In the genomic region with DNA sequence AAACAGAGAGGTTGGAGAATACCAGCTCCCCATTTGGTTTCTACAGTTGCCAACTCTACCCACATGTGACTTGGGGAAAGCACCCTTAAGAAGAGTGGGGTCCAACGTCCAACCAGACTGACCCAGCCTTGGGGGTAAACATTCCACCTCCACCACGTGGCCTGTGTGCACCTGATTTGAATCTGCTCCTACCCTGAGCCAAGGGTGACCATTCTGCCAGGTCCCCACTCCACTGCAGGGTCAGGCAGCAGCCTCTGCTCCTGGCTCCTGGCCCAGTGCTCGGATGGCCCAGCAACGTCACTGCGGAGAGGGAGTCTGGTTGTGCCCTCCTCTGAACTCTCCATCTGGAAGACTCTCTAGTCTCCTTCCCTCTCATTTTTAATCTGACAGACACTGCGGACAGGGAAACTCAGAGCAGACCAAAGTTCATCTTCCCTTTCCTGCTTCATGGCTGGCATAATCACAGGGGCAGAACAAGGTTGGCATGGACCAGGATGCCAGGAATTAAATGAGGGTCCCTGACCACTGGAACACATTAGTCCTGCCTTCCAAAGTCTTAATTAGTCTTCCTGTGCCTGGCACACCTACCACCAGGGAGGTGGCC, we compare ENCODE assay signal across 27 cellular contexts. TPM values are rescaled to one million over a fixed set of nuclear protein-coding genes. Genes with fewer than 3 reads are reported as not detected.
DNase-seq lines count a peak whose midpoint lies in the region; ATAC-seq and TF ChIP-seq lines count a peak whose summit lies in the region.
"Had no signal": no experiment of that assay in that cellular context is flagged by ENCODE, and none has a peak within 500 bp of the region (broad histone marks: within the 10 kb centered on the region; RNA-seq: fewer than 3 reads in every experiment).

No MANE protein-coding gene starts in this region.

- H3K9me3 Mint-ChIP-seq in activated naive CD4-positive, alpha-beta T cell treated with anti-CD3 and anti-CD28 coated beads for 36 hours, result peaks cover 6% of the 10 kb centered on the region
- H3K9me3 Mint-ChIP-seq: CD8-positive, alpha-beta memory T cell had no signal

- H3K23ac ChIP-seq in neuronal stem cell (ENCODE audit: low read depth, low read length, poor library complexity), result peak overlapping the region; percentile 9

- H3K27ac ChIP-seq in liver (ENCODE audit: low read depth in 1 of 2, low read length in 2 of 2), result peak overlapping the region in 1 of 2 donors; percentile 0
- H3K27ac ChIP-seq in neuronal stem cell (replicated peaks; ENCODE audit: low read length), result no peak overlapping the region
- no peak overlapping the region for H3K27ac ChIP-seq in hepatocyte
- no peak overlapping the region for H3K27ac ChIP-seq in SJCRH30
- H3K27ac ChIP-seq: SK-N-MC had no signal

- H2AFZ ChIP-seq in neuronal stem cell (ENCODE audit: low read length), result peak overlapping the region; percentile 47
- no peak overlapping the region for H2AFZ ChIP-seq in hepatocyte

- no peak overlapping the region for H3K4me2 ChIP-seq in neuronal stem cell (ENCODE audit: insufficient read depth, low read length, poor library complexity, severe bottlenecking)
- H3K4me2 ChIP-seq in hepatocyte, result no peak overlapping the region

- no peak overlapping the region for H2BK12ac ChIP-seq in neuronal stem cell (ENCODE audit: low read length)

- no peak overlapping the region for H2BK5ac ChIP-seq in neuronal stem cell (ENCODE audit: low read length)

- no peak overlapping the region for H2BK15ac ChIP-seq in neuronal stem cell (ENCODE audit: low read length)

- H3K36me3 ChIP-seq in liver (ENCODE audit: control insufficient read depth in 4 of 4, insufficient read depth in 3 of 4, low read depth in 1 of 4, low read length in 3 of 4), result no peaks in the 10 kb centered on the region
- no peaks in the 10 kb centered on the region for H3K36me3 ChIP-seq in neuronal stem cell (replicated peaks in 1 of 2; ENCODE audit: control insufficient read depth in 2 of 2, insufficient read depth in 2 of 2, low read length in 2 of 2)
- H3K36me3 ChIP-seq in hepatocyte (replicated peaks; ENCODE audit: insufficient read depth, low read depth), result no peaks in the 10 kb centered on the region
- no peaks in the 10 kb centered on the region for H3K36me3 ChIP-seq in SJCRH30
- H3K36me3 ChIP-seq: BE2C had no signal

- 24% methylated on average over 6 of the region's 6 CpGs for WGBS in liver
- WGBS in neuronal stem cell (ENCODE audit: extremely low coverage in 2 of 2, insufficient read length in 2 of 2, insufficient replicate concordance in 1 of 2), 2 donors, result no CpG with 5 or more reads among the region's 6 CpGs
- WGBS in hepatocyte (ENCODE audit: low lambda C conversion rate, missing lambda C conversion rate), result 82% methylated on average over 6 of the region's 6 CpGs

- no peak for ATAC-seq in HG02588 (IDR thresholded peaks at IDR 0.05; ENCODE audit: unreplicated experiment)
- ATAC-seq: Panc1 had no signal

- H3K9ac ChIP-seq in liver (ENCODE audit: low read depth in 1 of 2, low read length in 2 of 2), result no peak overlapping the region
- no peak overlapping the region for H3K9ac ChIP-seq in neuronal stem cell (ENCODE audit: low read depth, low read length, poor library complexity)

- H3K4me3 ChIP-seq in liver (ENCODE audit: low read depth in 1 of 3, low read length in 3 of 3), result no peak overlapping the region
- no peak overlapping the region for H3K4me3 ChIP-seq in neuronal stem cell (ENCODE audit: low read length in 2 of 2)
- no peak overlapping the region for H3K4me3 ChIP-seq in hepatocyte
- H3K4me3 ChIP-seq in SJCRH30, result no peak overlapping the region
- H3K4me3 ChIP-seq: SK-N-MC had no signal

- H3K9me2 ChIP-seq in hepatocyte (replicated peaks; ENCODE audit: insufficient read depth), result no peaks in the 10 kb centered on the region

- no peak for TF ChIP-seq CTCF in liver (IDR thresholded peaks at IDR 0.05; ENCODE audit: low read depth, low read length, missing input control)
- TF ChIP-seq CTCF in hepatocyte (IDR thresholded peaks at IDR 0.05; ENCODE audit: poor library complexity), result no peak

- H3K18ac ChIP-seq in neuronal stem cell (ENCODE audit: low read length), result peak overlapping the region; percentile 25

- H3K4me1 Mint-ChIP-seq in activated naive CD4-positive, alpha-beta T cell treated with anti-CD3 and anti-CD28 coated beads for 36 hours (ENCODE audit: low read depth), result no peaks in the 10 kb centered on the region
- H3K4me1 Mint-ChIP-seq: CD14-positive monocyte; CD8-positive, alpha-beta memory T cell had no signal

- TF ChIP-seq RAD21 in liver (IDR thresholded peaks at IDR 0.05), result no peak

- in situ Hi-C loops in G401 (cut with HindIII; ENCODE audit: low sequenced_read_pairs), result no loop called here

- no peaks in the 10 kb centered on the region for H3K27me3 Mint-ChIP-seq in activated naive CD4-positive, alpha-beta T cell treated with anti-CD3 and anti-CD28 coated beads for 36 hours (ENCODE audit: low read depth)

- no peak overlapping the region for H2BK120ac ChIP-seq in neuronal stem cell (ENCODE audit: low read depth, low read length)

- no peak overlapping the region for H3K14ac ChIP-seq in neuronal stem cell (ENCODE audit: low read length)

- H3K4me1 ChIP-seq in liver (ENCODE audit: control insufficient read depth in 4 of 4, insufficient read depth in 4 of 4, low read length in 3 of 4) (peaks cover 0 to 11% (median 4%) of the 10 kb centered on the region in 4 donors), neuronal stem cell (ENCODE audit: control insufficient read depth in 2 of 2, insufficient read depth in 1 of 2, low read depth in 1 of 2, low read length in 2 of 2) (peaks cover 2 to 4% of the 10 kb centered on the region in 2 donors), hepatocyte (ENCODE audit: insufficient read depth) (no peaks in the 10 kb centered on the region), SJCRH30 (no peaks in the 10 kb centered on the region)

- H4K91ac ChIP-seq in neuronal stem cell (ENCODE audit: low read depth, low read length, poor library complexity), result no peak overlapping the region

- H3K27ac Mint-ChIP-seq in activated naive CD4-positive, alpha-beta T cell treated with anti-CD3 and anti-CD28 coated beads for 36 hours, result no peak overlapping the region
- H3K27ac Mint-ChIP-seq: CD14-positive monocyte; CD8-positive, alpha-beta memory T cell had no signal

- H3K9me3 ChIP-seq in liver (ENCODE audit: control insufficient read depth in 4 of 4, low read length in 3 of 4) (peaks cover 0 to 4% (median 0%) of the 10 kb centered on the region in 4 donors), neuronal stem cell (replicated peaks in 1 of 2; ENCODE audit: control insufficient read depth in 2 of 2, insufficient read depth in 1 of 2, low read depth in 1 of 2, low read length in 2 of 2) (peaks cover 0 to 2% of the 10 kb centered on the region in 2 donors), hepatocyte (ENCODE audit: low read depth) (no peaks in the 10 kb centered on the region), SJCRH30 (replicated peaks) (no peaks in the 10 kb centered on the region)
- H3K9me3 ChIP-seq: BE2C had no signal

- intact Hi-C loops in activated naive CD4-positive, alpha-beta T cell treated with anti-CD3 and anti-CD28 coated beads for 36 hours (cut with micrococcal nuclease), result no loop called here

- DNase-seq in G401 (ENCODE audit: low spot score) (peak; percentile 54), cerebellum (ENCODE audit: low spot score) (peak; percentile 16), neuronal stem cell (ENCODE audit: low spot score) (no peak), hepatocyte (ENCODE audit: low spot score) (no peak), SJCRH30 (no peak)
- DNase-seq in activated naive CD4-positive, alpha-beta T cell treated with anti-CD3 and anti-CD28 coated beads for 36 hours, result no peak
- DNase-seq: 8988T; ACHN; BE2C; CD8-positive, alpha-beta memory T cell; DMS 273 treated with DMSO at 0.1 percent for 48 hours; DMS79; EL; KBM-7; MV-4-11; NCI-H1105 treated with DMSO at 0.1 percent for 48 hours; NCI-H2029; NCI-H2171; NCI-H226; NCI-H510A; NCI-H69; SHP77 treated with DMSO at 0.1 percent for 48 hours had no signal

- H4K20me1 ChIP-seq in hepatocyte (ENCODE audit: insufficient read depth, poor library complexity, severe bottlenecking), result no peaks in the 10 kb centered on the region

- no peak overlapping the region for H4K8ac ChIP-seq in neuronal stem cell (ENCODE audit: low read depth, low read length)

- CTCF ChIA-PET in activated naive CD4-positive, alpha-beta T cell treated with anti-CD3 and anti-CD28 coated beads for 36 hours (lab: Charles Lee), result interaction anchor here (0.6 kb wide), 1 partner anchor 146 kb away, joined by 4 read pairs; no protein-coding TSS in a partner anchor

- no peaks in the 10 kb centered on the region for H3K79me1 ChIP-seq in neuronal stem cell (ENCODE audit: low read depth, low read length)

- H3K36me3 Mint-ChIP-seq in activated naive CD4-positive, alpha-beta T cell treated with anti-CD3 and anti-CD28 coated beads for 36 hours (ENCODE audit: low read depth), result no peaks in the 10 kb centered on the region

- H3K4ac ChIP-seq in neuronal stem cell (ENCODE audit: low read length), result no peak overlapping the region

- H3K4me3 Mint-ChIP-seq in activated naive CD4-positive, alpha-beta T cell treated with anti-CD3 and anti-CD28 coated beads for 36 hours, result no peak overlapping the region
- H3K4me3 Mint-ChIP-seq: CD14-positive monocyte; CD8-positive, alpha-beta memory T cell had no signal

- H3K79me2 ChIP-seq in hepatocyte, result no peaks in the 10 kb centered on the region

- H3K27me3 ChIP-seq in liver (ENCODE audit: control insufficient read depth in 4 of 4, insufficient read depth in 4 of 4, low read length in 3 of 4) (no peaks in the 10 kb centered on the region), neuronal stem cell (ENCODE audit: control insufficient read depth in 3 of 3, insufficient read depth in 3 of 3, low read depth in 1 of 3, low read length in 3 of 3) (no peaks in the 10 kb centered on the region), hepatocyte (no peaks in the 10 kb centered on the region), SJCRH30 (no peaks in the 10 kb centered on the region)
- H3K27me3 ChIP-seq: BE2C had no signal

- no peak overlapping the region for H2AK5ac ChIP-seq in neuronal stem cell (ENCODE audit: low read depth, low read length)

TF ChIP-seq in liver, 16 proteins besides CTCF, POLR2A, EP300 and RAD21 (continues in another document):
- TF ChIP-seq, protein P1, sequence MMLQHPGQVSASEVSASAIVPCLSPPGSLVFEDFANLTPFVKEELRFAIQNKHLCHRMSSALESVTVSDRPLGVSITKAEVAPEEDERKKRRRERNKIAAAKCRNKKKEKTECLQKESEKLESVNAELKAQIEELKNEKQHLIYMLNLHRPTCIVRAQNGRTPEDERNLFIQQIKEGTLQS (IDR thresholded peaks at IDR 0.05), result no peak
- TF ChIP-seq HNF4G (IDR thresholded peaks at IDR 0.05), result no peak
- no peak for TF ChIP-seq TAF1 (conservative IDR thresholded peaks at IDR 0.05)

RNA-seq across cellular contexts. Expression of a gene that starts 29.4 kb away (rescaled TPM):
- 7.8 and 13.8 TPM in 2 replicates for total RNA-seq in G401 (2014; rRNA removed; shearing (Covaris generic))
- total RNA-seq in cerebellum (5.4 TPM), liver (1 to 10 TPM; 2.1 to 8.9 TPM), hepatocyte (9.7 and 13.0 TPM in 2 replicates)
- polyA plus RNA-seq in liver (10 to 100 TPM in 1 of 2 donors, 1 to 10 TPM in 1; 4.3 to 14.7 TPM), hepatocyte (16.2 and 18.7 TPM in 2 replicates)
- polyA plus RNA-seq in neuronal stem cell (2013, experiment 1 of 2), result 3.6 TPM
- 4.1 TPM for polyA plus RNA-seq in neuronal stem cell (2013, experiment 2 of 2)
- total RNA-seq in SJCRH30 (2014; rRNA removed; shearing (Covaris generic)), result 1.8 and 2.2 TPM in 2 replicates
- 10 to 100 TPM; 20.2 to 22.7 TPM for total RNA-seq in activated naive CD4-positive, alpha-beta T cell treated with anti-CD3 and anti-CD28 coated beads for 36 hours

Comparison
In these comparisons a context has a peak if more than half of its experiments do, and no peak if none do; other contexts are left out.
1. DNase-seq: peak in G401 (single experiment) and cerebellum (single experiment); none in neuronal stem cell (single experiment), hepatocyte (single experiment), SJCRH30 (0 of 2) and activated naive CD4-positive, alpha-beta T cell treated with anti-CD3 and anti-CD28 coated beads for 36 hours (single experiment).